Comparison of ENCODE assay signal across 8 cellular contexts in the genomic region with DNA sequence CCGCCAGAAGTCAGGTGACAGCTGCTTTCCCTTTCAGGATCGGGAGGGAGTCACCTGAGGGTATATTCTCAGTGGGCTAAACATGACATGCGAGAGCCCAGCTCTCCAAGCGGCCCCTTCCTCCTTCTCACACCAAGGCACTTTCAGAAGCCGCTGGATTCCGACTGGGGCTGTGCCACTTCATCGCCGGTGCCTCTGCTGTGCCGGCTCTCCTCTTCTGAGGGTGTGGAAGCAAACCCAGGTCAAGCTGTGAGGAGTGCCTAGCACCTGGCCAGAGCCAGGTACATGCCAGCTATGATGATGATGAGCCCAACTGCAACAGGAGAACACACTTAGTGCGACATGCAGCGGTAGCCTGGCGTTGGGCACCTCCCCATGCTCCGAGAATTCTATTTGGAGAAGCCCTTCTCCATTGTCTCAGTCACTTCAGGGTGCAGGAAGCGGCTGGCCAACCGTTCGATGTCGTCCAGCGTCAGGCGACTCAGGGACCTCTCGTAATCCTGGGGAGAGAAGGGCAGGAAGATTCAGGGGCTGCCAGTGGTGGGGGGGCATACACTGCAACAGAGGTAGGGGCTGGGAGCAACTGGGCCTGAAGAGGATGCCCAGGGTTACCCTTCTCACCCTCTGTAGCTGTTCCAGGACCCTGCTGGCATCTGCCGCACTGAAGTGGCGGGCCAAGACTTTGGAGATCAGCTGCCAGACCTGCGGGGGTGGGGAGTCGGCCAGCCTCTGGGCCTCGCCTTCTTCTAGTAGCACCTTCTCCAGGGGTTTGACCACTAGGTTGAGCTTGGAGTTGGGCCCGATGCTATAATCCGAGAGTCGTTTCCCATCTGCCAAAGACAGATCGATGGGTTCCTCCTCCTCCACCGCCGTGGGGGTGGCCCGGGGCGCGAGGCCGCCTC. TPM values are rescaled to one million over a fixed set of nuclear protein-coding genes. Genes with fewer than 3 reads are reported as not detected.
DNase-seq lines count a peak whose midpoint lies in the region; ATAC-seq lines count a peak whose summit lies in the region.

No MANE protein-coding gene starts in this region.

- H3K4me3 Mint-ChIP-seq in activated CD4-positive, alpha-beta memory T cell treated with anti-CD3 and anti-CD28 coated beads, Interleukin-2, amount 10 ng/mL, durations not matched to agents 7 days and 5 days: peak overlapping the region; percentile 58

- POLR2A ChIA-PET in activated CD4-positive, alpha-beta memory T cell treated with anti-CD3 and anti-CD28 coated beads, Interleukin-2, amount 10 ng/mL, durations not matched to agents 7 days and 5 days (lab: Charles Lee): interaction anchor here (1.1 to 4.3 kb wide), 5 partner anchors 8 to 87 kb away, joined by 3 to 30 read pairs (median 5); a partner anchor contains a TSS

- peak; percentile 39 for DNase-seq in NCI-H82 (lab: John Stamatoyannopoulos, UW)
- DNase-seq in NCI-H82 treated with DMSO at 0.1 percent for 48 hours (lab: John Stamatoyannopoulos, UW; ENCODE audit: unreplicated experiment): no peak
- DNase-seq in activated CD4-positive, alpha-beta memory T cell treated with anti-CD3 and anti-CD28 coated beads, Interleukin-2, amount 10 ng/mL, durations not matched to agents 7 days and 5 days: no peak
- DNase-seq in dermis blood vessel endothelial cell: no peak
- no peak for DNase-seq in hypothalamus (lab: John Stamatoyannopoulos, UW)

- H3K27ac Mint-ChIP-seq in activated CD4-positive, alpha-beta memory T cell treated with anti-CD3 and anti-CD28 coated beads, Interleukin-2, amount 10 ng/mL, durations not matched to agents 7 days and 5 days: peak overlapping the region; percentile 64

- peaks cover 40% of the 10 kb centered on the region for H3K4me1 Mint-ChIP-seq in activated CD4-positive, alpha-beta memory T cell treated with anti-CD3 and anti-CD28 coated beads, Interleukin-2, amount 10 ng/mL, durations not matched to agents 7 days and 5 days

- CTCF ChIA-PET in activated CD4-positive, alpha-beta memory T cell treated with anti-CD3 and anti-CD28 coated beads, Interleukin-2, amount 10 ng/mL, durations not matched to agents 7 days and 5 days (lab: Charles Lee): no interaction called here

- no peaks in the 10 kb centered on the region for H3K9me3 Mint-ChIP-seq in activated CD4-positive, alpha-beta memory T cell treated with anti-CD3 and anti-CD28 coated beads, Interleukin-2, amount 10 ng/mL, durations not matched to agents 7 days and 5 days

- H3K9me3 ChIP-seq in iPS-18a (ENCODE audit: control insufficient read depth, low read depth, low read length) (peaks cover 6% of the 10 kb centered on the region), subcutaneous abdominal adipose tissue (ENCODE audit: control insufficient read depth in 5 of 5, low read length in 5 of 5) (peaks cover 0 to 3% (median 0%) of the 10 kb centered on the region in 5 donors)

- ATAC-seq in GM21447 (IDR thresholded peaks at IDR 0.05; ENCODE audit: unreplicated experiment): no peak

- H3K4me3 ChIP-seq in iPS-18a (ENCODE audit: low read length): peak overlapping the region; percentile 55
- H3K4me3 ChIP-seq in subcutaneous abdominal adipose tissue (ENCODE audit: low read depth in 1 of 5, low read length in 5 of 5): peak overlapping the region in 4 of 5 donors; percentile 50 to 68 (median 58)

- H3K27ac ChIP-seq in iPS-18a (ENCODE audit: low read length) (no peak overlapping the region), subcutaneous abdominal adipose tissue (ENCODE audit: low read depth, low read length) (peak overlapping the region; percentile 37)

- no peaks in the 10 kb centered on the region for H3K27me3 Mint-ChIP-seq in activated CD4-positive, alpha-beta memory T cell treated with anti-CD3 and anti-CD28 coated beads, Interleukin-2, amount 10 ng/mL, durations not matched to agents 7 days and 5 days

- H3K36me3 Mint-ChIP-seq in activated CD4-positive, alpha-beta memory T cell treated with anti-CD3 and anti-CD28 coated beads, Interleukin-2, amount 10 ng/mL, durations not matched to agents 7 days and 5 days (ENCODE audit: low read depth): peaks cover 18% of the 10 kb centered on the region

- H3K36me3 ChIP-seq in iPS-18a (ENCODE audit: control insufficient read depth, low read depth, low read length): no peaks in the 10 kb centered on the region
- peaks cover 0 to 26% (median 15%) of the 10 kb centered on the region in 5 donors for H3K36me3 ChIP-seq in subcutaneous abdominal adipose tissue (ENCODE audit: control insufficient read depth in 5 of 5, insufficient read depth in 5 of 5, low read length in 5 of 5)

- H3K9ac ChIP-seq in iPS-18a (ENCODE audit: low read length) (no peak overlapping the region), subcutaneous abdominal adipose tissue (ENCODE audit: low read length in 5 of 5) (peak overlapping the region in 3 of 5 donors; percentile 23 to 46 (median 43))

- H3K4me1 ChIP-seq in iPS-18a (ENCODE audit: control insufficient read depth, low read depth, low read length) (no peaks in the 10 kb centered on the region), subcutaneous abdominal adipose tissue (ENCODE audit: control insufficient read depth in 5 of 5, insufficient read depth in 5 of 5, low read length in 5 of 5) (peaks cover 0 to 45% (median 31%) of the 10 kb centered on the region in 5 donors)

- H3K27me3 ChIP-seq in iPS-18a (ENCODE audit: control insufficient read depth, insufficient read depth, low read length): no peaks in the 10 kb centered on the region
- peaks cover 0 to 12% (median 12%) of the 10 kb centered on the region in 5 donors for H3K27me3 ChIP-seq in subcutaneous abdominal adipose tissue (ENCODE audit: control insufficient read depth in 5 of 5, insufficient read depth in 4 of 5, low read length in 5 of 5)

RNA-seq across cellular contexts. Expression of a gene that starts 1.0 kb away (rescaled TPM):
- 10 to 100 TPM; 44.5 to 47.3 TPM for total RNA-seq in activated CD4-positive, alpha-beta memory T cell treated with anti-CD3 and anti-CD28 coated beads, Interleukin-2, amount 10 ng/mL, durations not matched to agents 7 days and 5 days
- 51.1 and 57.8 TPM in 2 replicates for total RNA-seq in dermis blood vessel endothelial cell

RNA-seq across cellular contexts. Expression of a gene that starts 5.0 kb away (rescaled TPM):
- total RNA-seq in activated CD4-positive, alpha-beta memory T cell treated with anti-CD3 and anti-CD28 coated beads, Interleukin-2, amount 10 ng/mL, durations not matched to agents 7 days and 5 days: 10 to 100 TPM; 27.0 to 27.6 TPM
- 22.1 and 39.9 TPM in 2 replicates for total RNA-seq in dermis blood vessel endothelial cell

RNA-seq across cellular contexts. Expression of a gene that starts 6.3 kb away (rescaled TPM):
- total RNA-seq in activated CD4-positive, alpha-beta memory T cell treated with anti-CD3 and anti-CD28 coated beads, Interleukin-2, amount 10 ng/mL, durations not matched to agents 7 days and 5 days: 10 to 100 TPM; 28.1 to 29.9 TPM
- 14.3 and 31.5 TPM in 2 replicates for total RNA-seq in dermis blood vessel endothelial cell

RNA-seq across cellular contexts. Expression of a gene that starts 27.3 kb away (rescaled TPM):
- total RNA-seq in activated CD4-positive, alpha-beta memory T cell treated with anti-CD3 and anti-CD28 coated beads, Interleukin-2, amount 10 ng/mL, durations not matched to agents 7 days and 5 days: 10 to 100 TPM; 49.3 to 52.8 TPM
- total RNA-seq in dermis blood vessel endothelial cell: 6.6 and 9.0 TPM in 2 replicates

RNA-seq across cellular contexts. Expression of a gene that starts 30.6 kb away (rescaled TPM):
- total RNA-seq in activated CD4-positive, alpha-beta memory T cell treated with anti-CD3 and anti-CD28 coated beads, Interleukin-2, amount 10 ng/mL, durations not matched to agents 7 days and 5 days: 10 to 100 TPM; 24.9 to 29.0 TPM
- total RNA-seq in dermis blood vessel endothelial cell: 25.5 and 27.7 TPM in 2 replicates
